In the genomic region with DNA sequence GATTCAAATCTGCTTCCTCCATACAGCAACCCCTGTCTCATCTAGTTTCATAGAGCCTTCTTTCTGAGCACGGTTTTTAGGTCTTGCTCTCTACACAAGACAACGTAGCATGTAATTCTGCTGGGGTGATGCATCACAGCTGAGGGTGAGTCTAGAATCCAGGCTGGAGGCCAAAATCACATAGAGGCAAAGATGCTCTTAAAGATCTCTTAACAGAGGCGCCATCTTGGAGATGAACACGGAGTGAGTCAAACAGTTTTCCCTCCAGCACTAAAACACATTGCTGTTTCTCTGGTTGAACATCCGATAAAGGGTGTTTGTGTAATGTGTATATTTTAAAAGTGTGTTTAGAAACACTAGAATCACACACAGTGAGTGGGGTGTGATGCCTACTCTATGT, we compare ENCODE assay signal across 16 cellular contexts.
DNase-seq lines count a peak whose midpoint lies in the region; FAIRE-seq and TF ChIP-seq lines count a peak whose summit lies in the region.
"Had no signal": no experiment of that assay in that cellular context is flagged by ENCODE, and none has a peak within 500 bp of the region (broad histone marks: within the 10 kb centered on the region; RNA-seq: fewer than 3 reads in every experiment).

No MANE protein-coding gene starts in this region.

- H2BK120ac ChIP-seq in H1 (replicated peaks; ENCODE audit: low read depth, low read length) = no peak overlapping the region

- no peak overlapping the region for H2BK5ac ChIP-seq in H1 (ENCODE audit: low read depth, low read length)

- no peaks in the 10 kb centered on the region for H3K27me3 Mint-ChIP-seq in activated CD4-positive, alpha-beta T cell treated with anti-CD3 and anti-CD28 coated beads, Interleukin-2, amount 10 ng/mL, durations not matched to agents 24 days and 14 days
- H3K27me3 Mint-ChIP-seq in endothelial cell (ENCODE audit: unreplicated experiment) = no peaks in the 10 kb centered on the region

- H3K4me2 ChIP-seq in GM23248 (ENCODE audit: unreplicated experiment) = no peak overlapping the region
- no peak overlapping the region for H3K4me2 ChIP-seq in H1 (ENCODE audit: insufficient read depth in 1 of 2, low read depth in 2 of 2, low read length in 2 of 2)
- H3K4me2 ChIP-seq: A549, GM23338 had no signal

- no peak overlapping the region for H3K27ac Mint-ChIP-seq in activated CD4-positive, alpha-beta T cell treated with anti-CD3 and anti-CD28 coated beads, Interleukin-2, amount 10 ng/mL, durations not matched to agents 24 days and 14 days
- H3K27ac Mint-ChIP-seq in endothelial cell (ENCODE audit: unreplicated experiment) = no peak overlapping the region
- H3K27ac Mint-ChIP-seq: CD14-positive monocyte; CD8-positive, alpha-beta memory T cell; GM23338; H9 had no signal

- H4K91ac ChIP-seq in H1 (replicated peaks; ENCODE audit: insufficient read length, low read length) = no peak overlapping the region

- TF ChIP-seq POLR2A in H1 (IDR thresholded peaks at IDR 0.05; ENCODE audit: control extremely low read depth in 1 of 2, low read depth in 2 of 2, low read length in 2 of 2) = no peak

- no peaks in the 10 kb centered on the region for H3K36me3 Mint-ChIP-seq in activated CD4-positive, alpha-beta T cell treated with anti-CD3 and anti-CD28 coated beads, Interleukin-2, amount 10 ng/mL, durations not matched to agents 24 days and 14 days (ENCODE audit: low read depth)
- no peaks in the 10 kb centered on the region for H3K36me3 Mint-ChIP-seq in endothelial cell (ENCODE audit: low read depth, unreplicated experiment)
- H3K36me3 Mint-ChIP-seq: CD14-positive monocyte; CD8-positive, alpha-beta memory T cell had no signal

- no peak for FAIRE-seq in H1 (lab: Jason Lieb, UNC)
- FAIRE-seq: A549, GM12878 had no signal

- H3K4me1 ChIP-seq in GM23248 (ENCODE audit: insufficient read depth) (no peaks in the 10 kb centered on the region), H1 (replicated peaks in 1 of 4; ENCODE audit: control insufficient read depth in 3 of 4, insufficient read depth in 4 of 4, low read length in 3 of 4) (peaks cover 9 to 18% (median 10%) of the 10 kb centered on the region in 4 experiments)
- H3K4me1 ChIP-seq: A549, Caco-2 had no signal

- H3K79me1 ChIP-seq in H1 (ENCODE audit: low read depth, low read length) = no peaks in the 10 kb centered on the region

- no peak overlapping the region for H3K18ac ChIP-seq in H1 (ENCODE audit: extremely low read depth, low read length)

- TF ChIP-seq RAD21 in H1 (IDR thresholded peaks at IDR 0.05 in 1 of 2, conservative IDR thresholded peaks at IDR 0.05 in 1 of 2; ENCODE audit: low read depth in 2 of 2, low read length in 2 of 2) = no peak

- intact Hi-C loops in activated CD4-positive, alpha-beta T cell treated with anti-CD3 and anti-CD28 coated beads, Interleukin-2, amount 10 ng/mL, durations not matched to agents 24 days and 14 days (cut with micrococcal nuclease) = no loop called here

- no peak overlapping the region for H3K4me3 ChIP-seq in GM23248
- H3K4me3 ChIP-seq in H1 (ENCODE audit: extremely low read depth in 1 of 4, insufficient read depth in 2 of 4, low read depth in 3 of 4, low read length in 4 of 4) = no peak overlapping the region
- H3K4me3 ChIP-seq: A549, GM12878, GM23338 had no signal

- H3K9me2 ChIP-seq in GM23248 (ENCODE audit: insufficient read depth) = no peaks in the 10 kb centered on the region

- no peak overlapping the region for H2BK12ac ChIP-seq in H1 (ENCODE audit: low read depth, low read length)

- H3K79me2 ChIP-seq in GM23248 (ENCODE audit: insufficient read depth) (no peaks in the 10 kb centered on the region), H1 (ENCODE audit: control insufficient read depth in 1 of 2, insufficient read depth in 2 of 2, low read length in 2 of 2) (no peaks in the 10 kb centered on the region)

- no peak overlapping the region for H3K14ac ChIP-seq in H1 (ENCODE audit: insufficient read length)

- H4K20me1 ChIP-seq in GM23248 (ENCODE audit: insufficient read depth) (no peaks in the 10 kb centered on the region), H1 (replicated peaks in 1 of 2; ENCODE audit: control insufficient read depth in 1 of 2, insufficient read depth in 2 of 2, low read length in 2 of 2) (no peaks in the 10 kb centered on the region)

- no peaks in the 10 kb centered on the region for H3K23me2 ChIP-seq in H1 (ENCODE audit: low read depth, low read length)

- no peaks in the 10 kb centered on the region for H3F3A ChIP-seq in GM23248 (ENCODE audit: insufficient read depth)

- H3K27me3 ChIP-seq in GM23248 (replicated peaks; ENCODE audit: insufficient read depth) = no peaks in the 10 kb centered on the region
- H3K27me3 ChIP-seq in H1 (replicated peaks in 1 of 4; ENCODE audit: control insufficient read depth in 3 of 4, extremely low read depth in 1 of 4, insufficient read depth in 3 of 4, low read length in 3 of 4) = no peaks in the 10 kb centered on the region

- H3K56ac ChIP-seq in H1 (replicated peaks; ENCODE audit: insufficient read length, low read depth, low read length) = no peak overlapping the region

- no peak overlapping the region for H2BK15ac ChIP-seq in H1 (ENCODE audit: low read length)

- TF ChIP-seq CTCF in H1 (IDR thresholded peaks at IDR 0.05; ENCODE audit: control extremely low read depth in 1 of 3, insufficient read depth in 1 of 3, low read depth in 1 of 3, low read length in 3 of 3) (no peak), endothelial cell (IDR thresholded peaks at IDR 0.05; ENCODE audit: unreplicated experiment) (no peak)

- in situ Hi-C loops in GM23248 (cut with MboI) = no loop called here

- no peak overlapping the region for H3K4ac ChIP-seq in H1 (replicated peaks; ENCODE audit: insufficient read length, low read depth, low read length)

- CTCF ChIA-PET in H1 (lab: Charles Lee; ENCODE audit: partially characterized antibody) = interaction anchor here (0.7 kb wide), 1 partner anchor 10 kb away, joined by 3 read pairs; no protein-coding TSS in a partner anchor

- H2AFZ ChIP-seq in GM23248 = no peak overlapping the region
- no peak overlapping the region for H2AFZ ChIP-seq in H1 (ENCODE audit: low read length)
- H2AFZ ChIP-seq: GM23338 had no signal

- H3K27ac ChIP-seq in GM23248 (no peak overlapping the region), H1 (ENCODE audit: low read depth, low read length) (no peak overlapping the region)
- H3K27ac ChIP-seq: A549 had no signal

- no peak overlapping the region for H3K9ac ChIP-seq in GM23248
- H3K9ac ChIP-seq in H1 (replicated peaks in 1 of 4; ENCODE audit: extremely low read depth in 1 of 4, low read depth in 3 of 4, low read length in 3 of 4) = no peak overlapping the region

- no peaks in the 10 kb centered on the region for H3K9me3 ChIP-seq in GM23248 (ENCODE audit: low read depth)
- no peaks in the 10 kb centered on the region for H3K9me3 ChIP-seq in H1 (ENCODE audit: insufficient read depth in 2 of 2, low read depth in 1 of 2, low read length in 1 of 2)
- H3K9me3 ChIP-seq: A549, Caco-2 had no signal

- no peak overlapping the region for H4K5ac ChIP-seq in H1 (ENCODE audit: insufficient read length, low read depth, low read length)

- WGBS in GM23248 (ENCODE audit: low coverage in 1 of 2, low lambda C conversion rate in 2 of 2, missing lambda C conversion rate in 2 of 2), 2 experiments = 19 to 30% methylated on average over 5 of the region's 5 CpGs
- 93% methylated on average over 5 of the region's 5 CpGs; no CpG with 5 or more reads in 1 of the 2 experiments for WGBS in H1 (ENCODE audit: extremely low coverage in 1 of 2, insufficient coverage in 1 of 2, insufficient read length in 1 of 2, insufficient replicate concordance in 2 of 2, low coverage in 1 of 2, low lambda C conversion rate in 2 of 2, missing lambda C conversion rate in 1 of 2), 2 experiments

- TF ChIP-seq EP300 in H1 (IDR thresholded peaks at IDR 0.05; ENCODE audit: borderline replicate concordance in 1 of 2, low read depth in 2 of 2, low read length in 2 of 2) = no peak

- H3K9me3 Mint-ChIP-seq in activated CD4-positive, alpha-beta T cell treated with anti-CD3 and anti-CD28 coated beads, Interleukin-2, amount 10 ng/mL, durations not matched to agents 24 days and 14 days = peaks cover 3% of the 10 kb centered on the region
- H3K9me3 Mint-ChIP-seq in endothelial cell (ENCODE audit: unreplicated experiment) = no peaks in the 10 kb centered on the region
- H3K9me3 Mint-ChIP-seq: GM23338, H9 had no signal

- H2BK20ac ChIP-seq in H1 (ENCODE audit: low read length) = peak overlapping the region; percentile 40; the same call in 1 of the 2 replicates

- no peak overlapping the region for H3K4me3 Mint-ChIP-seq in activated CD4-positive, alpha-beta T cell treated with anti-CD3 and anti-CD28 coated beads, Interleukin-2, amount 10 ng/mL, durations not matched to agents 24 days and 14 days
- H3K4me3 Mint-ChIP-seq in endothelial cell (ENCODE audit: unreplicated experiment) = no peak overlapping the region
- H3K4me3 Mint-ChIP-seq: CD14-positive monocyte; CD8-positive, alpha-beta memory T cell; GM23338; H9 had no signal

- no peak overlapping the region for H3K23ac ChIP-seq in H1 (ENCODE audit: insufficient read length)

- no peak overlapping the region for H2AK5ac ChIP-seq in H1 (ENCODE audit: low read depth, low read length)

- POLR2A ChIA-PET in H1 (lab: Charles Lee; ENCODE audit: partially characterized antibody) = no interaction called here

- H3K4me1 Mint-ChIP-seq in activated CD4-positive, alpha-beta T cell treated with anti-CD3 and anti-CD28 coated beads, Interleukin-2, amount 10 ng/mL, durations not matched to agents 24 days and 14 days = no peaks in the 10 kb centered on the region
- H3K4me1 Mint-ChIP-seq in endothelial cell (ENCODE audit: unreplicated experiment) = no peaks in the 10 kb centered on the region
- H3K4me1 Mint-ChIP-seq: CD14-positive monocyte; CD8-positive, alpha-beta memory T cell had no signal

- H3K36me3 ChIP-seq in GM23248 (ENCODE audit: low read depth) (no peaks in the 10 kb centered on the region), H1 (ENCODE audit: control insufficient read depth in 2 of 4, insufficient read depth in 4 of 4, low read length in 3 of 4) (no peaks in the 10 kb centered on the region)

- DNase-seq in Daoy (ENCODE audit: low read depth) = peak; percentile 56
- DNase-seq in GM23248 = peak; percentile 28
- peak; percentile 28 for DNase-seq in RKO (ENCODE audit: low spot score)
- no peak for DNase-seq in H1 (ENCODE audit: low read depth in 1 of 2, low spot score in 2 of 2)
- no peak for DNase-seq in activated CD4-positive, alpha-beta T cell treated with anti-CD3 and anti-CD28 coated beads, Interleukin-2, amount 10 ng/mL, durations not matched to agents 24 days and 14 days
- DNase-seq in endothelial cell (ENCODE audit: low spot score) = no peak
- DNase-seq in CD1c-positive myeloid dendritic cell (ENCODE audit: extremely low spot score) = no peak
- DNase-seq: Caco-2; CD8-positive, alpha-beta memory T cell; DND-41; H9; IMR-90 had no signal

- H4K8ac ChIP-seq in H1 (ENCODE audit: extremely low read depth, insufficient read depth, low read length) = no peak overlapping the region

TF ChIP-seq in H1, 55 proteins besides CTCF, POLR2A, EP300 and RAD21 (continues in another document):
- TF ChIP-seq CHD1 (IDR thresholded peaks at IDR 0.05; ENCODE audit: low read depth, low read length) (no peak), ASH2L (IDR thresholded peaks at IDR 0.05; ENCODE audit: low read length) (no peak), KDM4A (IDR thresholded peaks at IDR 0.05; ENCODE audit: low read depth, low read length, severe bottlenecking) (no peak), CBX5 (IDR thresholded peaks at IDR 0.05; ENCODE audit: low read depth, low read length) (no peak), TAF7 (optimal IDR thresholded peaks at IDR 0.05; ENCODE audit: borderline replicate concordance, low read depth, low read length) (no peak)

Comparison
In these comparisons a context has a peak if more than half of its experiments do, and no peak if none do; other contexts are left out.
1. DNase-seq: peak in Daoy (single experiment), GM23248 (single experiment) and RKO (single experiment); none in H1 (0 of 2), activated CD4-positive, alpha-beta T cell treated with anti-CD3 and anti-CD28 coated beads, Interleukin-2, amount 10 ng/mL, durations not matched to agents 24 days and 14 days (single experiment), endothelial cell (single experiment) and CD1c-positive myeloid dendritic cell (single experiment).